In the genomic region with DNA sequence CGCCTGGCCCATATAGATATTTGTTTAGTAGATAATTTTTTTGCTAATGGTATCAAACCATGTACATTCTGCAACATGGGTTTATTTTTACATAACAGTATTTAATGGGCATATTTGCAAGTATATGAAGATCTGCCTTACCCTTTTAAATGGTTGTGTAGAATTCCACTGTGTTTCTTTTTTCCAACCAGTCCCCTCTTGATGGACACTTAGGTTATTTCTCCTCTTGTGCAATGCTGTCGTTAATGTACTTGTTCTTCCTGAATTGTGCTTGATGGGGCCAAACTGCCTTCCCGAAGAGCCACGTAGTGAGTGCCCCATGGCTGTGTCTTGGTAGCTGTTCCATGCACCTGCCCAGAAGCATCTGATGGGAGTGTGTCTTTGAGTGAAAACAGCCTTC, we compare ENCODE assay signal across 1 cellular context.
TF ChIP-seq lines count a peak whose summit lies in the region.

No MANE protein-coding gene starts in this region.

TF ChIP-seq in IMR-90, 13 proteins besides CTCF, POLR2A, EP300 and RAD21:
- TF ChIP-seq CEBPB (IDR thresholded peaks at IDR 0.05; ENCODE audit: low read depth, low read length) (no peak), SMC3 (IDR thresholded peaks at IDR 0.05; ENCODE audit: low read depth, low read length) (no peak), NFE2L2 (IDR thresholded peaks at IDR 0.05; ENCODE audit: low read depth, low read length) (no peak), MXI1 (IDR thresholded peaks at IDR 0.05; ENCODE audit: borderline replicate concordance, low read depth, low read length) (no peak), RFX5 (IDR thresholded peaks at IDR 0.05; ENCODE audit: low read depth, low read length) (no peak), BHLHE40 (IDR thresholded peaks at IDR 0.05; ENCODE audit: low read depth, low read length) (no peak), RCOR1 (IDR thresholded peaks at IDR 0.05; ENCODE audit: insufficient replicate concordance, low read length) (no peak), MAZ (IDR thresholded peaks at IDR 0.05; ENCODE audit: borderline replicate concordance, low read depth, low read length) (no peak), FOS (IDR thresholded peaks at IDR 0.05; ENCODE audit: low read depth, low read length) (no peak), CHD1 (IDR thresholded peaks at IDR 0.05; ENCODE audit: low read depth, low read length) (no peak)
- TF ChIP-seq, protein P1, sequence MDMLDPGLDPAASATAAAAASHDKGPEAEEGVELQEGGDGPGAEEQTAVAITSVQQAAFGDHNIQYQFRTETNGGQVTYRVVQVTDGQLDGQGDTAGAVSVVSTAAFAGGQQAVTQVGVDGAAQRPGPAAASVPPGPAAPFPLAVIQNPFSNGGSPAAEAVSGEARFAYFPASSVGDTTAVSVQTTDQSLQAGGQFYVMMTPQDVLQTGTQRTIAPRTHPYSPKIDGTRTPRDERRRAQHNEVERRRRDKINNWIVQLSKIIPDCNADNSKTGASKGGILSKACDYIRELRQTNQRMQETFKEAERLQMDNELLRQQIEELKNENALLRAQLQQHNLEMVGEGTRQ (IDR thresholded peaks at IDR 0.05; ENCODE audit: low read depth, low read length): no peak
TF ChIP-seq in IMR-90: peak in this region for 0.
